Comparison of ENCODE assay signal across 7 cellular contexts in genomic region chr3:58009749-58010535, GRCh38. TPM values are rescaled to one million over a fixed set of nuclear protein-coding genes. Genes with fewer than 3 reads are reported as not detected.
DNase-seq lines count a peak whose midpoint lies in the region; ATAC-seq and TF ChIP-seq lines count a peak whose summit lies in the region.

No MANE protein-coding gene starts in this region.

- peak overlapping the region; percentile 55 to 75 (median 73) for H3K27ac ChIP-seq in gastrocnemius medialis

- intact Hi-C loops in gastrocnemius medialis (cut with DNase I; ENCODE audit: low total_unique reads) = no loop called here

- H3K4me3 ChIP-seq in HAP-1 (peak overlapping the region; percentile 95), fibroblast of the aortic adventitia (ENCODE audit: low read depth, low read length) (peak overlapping the region; percentile 100), gastrocnemius medialis (peak overlapping the region; percentile 66 to 89 (median 73))

- DNase-seq in HAP-1 (ENCODE audit: low spot score in 2 of 2) = no peak
- DNase-seq in RKO (ENCODE audit: low spot score) = peak; percentile 31
- DNase-seq in fibroblast of the aortic adventitia (ENCODE audit: low read depth) = no peak
- no peak for DNase-seq in gastrocnemius medialis
- no peak for DNase-seq in foreskin melanocyte
- DNase-seq in activated effector memory CD4-positive, alpha-beta T cell treated with Interleukin-2 at 50 U/mL for 16 hours = no peak
- DNase-seq in stimulated activated CD4-positive, alpha-beta T cell treated with anti-CD3 and anti-CD28 coated beads, Interleukin-2, amount 100 ng/mL, for 24 hours = no peak

- H3K27me3 ChIP-seq in HAP-1 (ENCODE audit: low read depth) (no peaks in the 10 kb centered on the region), gastrocnemius medialis (peaks cover 12 to 21% (median 19%) of the 10 kb centered on the region in 3 donors)

- H3K4me1 ChIP-seq in HAP-1 (peaks cover 7% of the 10 kb centered on the region), gastrocnemius medialis (peaks cover 14 to 15% of the 10 kb centered on the region in 2 donors)

- in situ Hi-C loops in HAP-1 (cut with MboI; ENCODE audit: low sequenced_read_pairs) = no loop called here
- in situ Hi-C loops in gastrocnemius medialis (cut with MboI; ENCODE audit: low sequenced_read_pairs in 4 of 4) = no loop called here

- H3K36me3 ChIP-seq in HAP-1 (replicated peaks) (no peaks in the 10 kb centered on the region), gastrocnemius medialis (no peaks in the 10 kb centered on the region)

- no peak for TF ChIP-seq CTCF in fibroblast of the aortic adventitia (IDR thresholded peaks at IDR 0.05; ENCODE audit: insufficient read depth, low read length)
- no peak for TF ChIP-seq CTCF in gastrocnemius medialis (IDR thresholded peaks at IDR 0.05 in 4 of 5, conservative IDR thresholded peaks at IDR 0.05 in 1 of 5)

- ATAC-seq in gastrocnemius medialis = no peak

- no peaks in the 10 kb centered on the region for H3K9me3 ChIP-seq in HAP-1
- no peaks in the 10 kb centered on the region for H3K9me3 ChIP-seq in gastrocnemius medialis

- no peak for TF ChIP-seq POLR2A in gastrocnemius medialis (IDR thresholded peaks at IDR 0.05)

RNA-seq across cellular contexts. Expression of gene FLNB, which starts 1.7 kb away (rescaled TPM):
- total RNA-seq in fibroblast of the aortic adventitia (ENCODE audit: low replicate concordance) = 44.0 and 69.0 TPM in 2 replicates
- total RNA-seq in gastrocnemius medialis = 10 to 100 TPM; 10.9 to 21.5 (median 12.0) TPM
